In genomic region chr2:27705851-27706622, GRCh38 we compare ENCODE assay signal across 9 cellular contexts. TPM values are rescaled to one million over a fixed set of nuclear protein-coding genes. Genes with fewer than 3 reads are reported as not detected.
DNase-seq lines count a peak whose midpoint lies in the region; ATAC-seq and TF ChIP-seq lines count a peak whose summit lies in the region.
"Had no signal": no experiment of that assay in that cellular context is flagged by ENCODE, and none has a peak within 500 bp of the region (broad histone marks: within the 10 kb centered on the region; RNA-seq: fewer than 3 reads in every experiment).

No MANE protein-coding gene starts in this region.

- H3F3A ChIP-seq in SK-N-SH (replicated peaks; ENCODE audit: insufficient read depth): peaks cover 24% of the 10 kb centered on the region

- TF ChIP-seq EP300 in SK-N-SH (IDR thresholded peaks at IDR 0.05; ENCODE audit: borderline replicate concordance in 1 of 2, low read depth in 1 of 2, low read length in 1 of 2) (peak in 1 of 2 experiments; percentile 82; a peak in 2 of 4 replicates), gastroesophageal sphincter (IDR thresholded peaks at IDR 0.05) (peak; percentile 66)

- CTCF ChIA-PET in SK-N-SH (lab: Yijun Ruan, JAX): interaction anchor here (0.6 to 18.8 kb wide), 8 partner anchors 18 to 685 kb away, joined by 3 to 333 read pairs (median 24); partner anchors contain the start of gene FOSL2

- H3K27ac ChIP-seq in SK-N-SH (ENCODE audit: low read depth in 2 of 2, low read length in 1 of 2): peak overlapping the region in 1 of 2 experiments; percentile 79; a peak in 2 of 4 replicates
- peak overlapping the region; percentile 84 to 97 (median 86) for H3K27ac ChIP-seq in gastroesophageal sphincter

- no peaks in the 10 kb centered on the region for H3K9me3 ChIP-seq in SK-N-SH
- H3K9me3 ChIP-seq in gastroesophageal sphincter: no peaks in the 10 kb centered on the region

- TF ChIP-seq RAD21 in SK-N-SH (IDR thresholded peaks at IDR 0.05; ENCODE audit: low read length): no peak

- H3K4me3 ChIP-seq in SK-N-SH (ENCODE audit: low read depth in 2 of 2, low read length in 1 of 2) (no peak overlapping the region), gastroesophageal sphincter (no peak overlapping the region), skeletal muscle cell (ENCODE audit: low read depth, low read length) (no peak overlapping the region)

- POLR2A ChIA-PET in SK-N-SH (lab: Yijun Ruan, JAX): interaction anchor here (0.6 to 0.8 kb wide), 2 partner anchors 23 to 656 kb away, joined by 3 read pairs; no protein-coding TSS in a partner anchor

- peak overlapping the region; percentile 3; the same call in 1 of the 2 replicates for H3K4me2 ChIP-seq in SK-N-SH

- TF ChIP-seq CTCF in SK-N-SH (IDR thresholded peaks at IDR 0.05) (peak; percentile 19; the same call in 1 of the 2 replicates), gastroesophageal sphincter (IDR thresholded peaks at IDR 0.05) (no peak)

- H4K20me1 ChIP-seq in SK-N-SH (ENCODE audit: insufficient read depth): no peaks in the 10 kb centered on the region

- no peaks in the 10 kb centered on the region for H3K9me2 ChIP-seq in SK-N-SH

- ATAC-seq in gastroesophageal sphincter (peak; percentile 90), GM19328 (IDR thresholded peaks at IDR 0.05; ENCODE audit: unreplicated experiment) (no peak)

- DNase-seq in NCI-H2196 (lab: John Stamatoyannopoulos, UW; ENCODE audit: unreplicated experiment): peak; percentile 36
- DNase-seq in NCI-H2196 treated with DMSO at 0.1 percent for 48 hours (lab: John Stamatoyannopoulos, UW; ENCODE audit: unreplicated experiment): no peak
- no peak for DNase-seq in SK-N-SH
- DNase-seq in skeletal muscle cell (ENCODE audit: low read depth): peak; percentile 96
- DNase-seq in T-helper 1 cell: no peak
- DNase-seq in stimulated activated naive CD4-positive, alpha-beta T cell (lab: John Stamatoyannopoulos, UW): no peak
- DNase-seq: activated B cell treated with CpG ODN at 0.5 μM for 24 hours had no signal

- no peaks in the 10 kb centered on the region for H3K27me3 ChIP-seq in SK-N-SH (ENCODE audit: insufficient read depth)
- no peaks in the 10 kb centered on the region for H3K27me3 ChIP-seq in gastroesophageal sphincter

- peak overlapping the region; percentile 26 for H3K9ac ChIP-seq in SK-N-SH

- 66% methylated on average over 4 of the region's 4 CpGs for WGBS in SK-N-SH (ENCODE audit: low lambda C conversion rate)
- 21% methylated on average over 3 of the region's 4 CpGs; no CpG with 5 or more reads in 1 of the 2 donors for WGBS in gastroesophageal sphincter (ENCODE audit: low coverage in 1 of 2), 2 donors

- H3K36me3 ChIP-seq in SK-N-SH (replicated peaks in 1 of 2; ENCODE audit: control insufficient read depth in 1 of 2, insufficient read depth in 2 of 2, low read length in 1 of 2): no peaks in the 10 kb centered on the region
- H3K36me3 ChIP-seq in gastroesophageal sphincter: no peaks in the 10 kb centered on the region

- H3K79me2 ChIP-seq in SK-N-SH (ENCODE audit: insufficient read depth): no peaks in the 10 kb centered on the region

- TF ChIP-seq POLR2A in gastroesophageal sphincter (IDR thresholded peaks at IDR 0.05): peak in 1 of 2 donors; percentile 13

- H3K4me1 ChIP-seq in SK-N-SH (ENCODE audit: control insufficient read depth in 1 of 2, insufficient read depth in 2 of 2, low read depth in 1 of 2, low read length in 1 of 2): peaks cover 10 to 16% of the 10 kb centered on the region in 2 experiments; a peak in 3 of 4 replicates
- peaks cover 2 to 56% (median 19%) of the 10 kb centered on the region in 3 donors for H3K4me1 ChIP-seq in gastroesophageal sphincter

- H2AFZ ChIP-seq in SK-N-SH (ENCODE audit: low read depth): 0 out of 2 replicates have a peak overlapping the region, but pooled peaks have one; percentile 1

TF ChIP-seq in SK-N-SH, 30 proteins besides CTCF, POLR2A, EP300 and RAD21 (continues in another document):
- TF ChIP-seq FOSL2 (IDR thresholded peaks at IDR 0.05; ENCODE audit: borderline replicate concordance, low read depth): peak; percentile 59; the same call in 1 of the 2 replicates
- TF ChIP-seq TCF12 (IDR thresholded peaks at IDR 0.05): peak; percentile 85
- no peak for TF ChIP-seq IRF3 (IDR thresholded peaks at IDR 0.05; ENCODE audit: low read depth, low read length)
- peak; percentile 52; the same call in 1 of the 2 replicates for TF ChIP-seq MEF2A (IDR thresholded peaks at IDR 0.05; ENCODE audit: borderline replicate concordance, low read depth)
- TF ChIP-seq TAF1 (IDR thresholded peaks at IDR 0.05; ENCODE audit: borderline replicate concordance, low read depth, low read length): no peak
- TF ChIP-seq SMC3 (IDR thresholded peaks at IDR 0.05; ENCODE audit: low read depth, low read length): no peak
- 0 out of 2 replicates have a peak, but pooled peaks have one; percentile 28 for TF ChIP-seq ELF1 (IDR thresholded peaks at IDR 0.05)
- TF ChIP-seq JUND (IDR thresholded peaks at IDR 0.05): peak; percentile 71
- peak; percentile 57; the same call in 1 of the 2 replicates for TF ChIP-seq MAX (IDR thresholded peaks at IDR 0.05; ENCODE audit: low read depth)
- TF ChIP-seq NRF1 (IDR thresholded peaks at IDR 0.05; ENCODE audit: low read depth, low read length): no peak
- peak; percentile 97 for TF ChIP-seq NFIC (IDR thresholded peaks at IDR 0.05; ENCODE audit: borderline replicate concordance)
- TF ChIP-seq, protein P1, sequence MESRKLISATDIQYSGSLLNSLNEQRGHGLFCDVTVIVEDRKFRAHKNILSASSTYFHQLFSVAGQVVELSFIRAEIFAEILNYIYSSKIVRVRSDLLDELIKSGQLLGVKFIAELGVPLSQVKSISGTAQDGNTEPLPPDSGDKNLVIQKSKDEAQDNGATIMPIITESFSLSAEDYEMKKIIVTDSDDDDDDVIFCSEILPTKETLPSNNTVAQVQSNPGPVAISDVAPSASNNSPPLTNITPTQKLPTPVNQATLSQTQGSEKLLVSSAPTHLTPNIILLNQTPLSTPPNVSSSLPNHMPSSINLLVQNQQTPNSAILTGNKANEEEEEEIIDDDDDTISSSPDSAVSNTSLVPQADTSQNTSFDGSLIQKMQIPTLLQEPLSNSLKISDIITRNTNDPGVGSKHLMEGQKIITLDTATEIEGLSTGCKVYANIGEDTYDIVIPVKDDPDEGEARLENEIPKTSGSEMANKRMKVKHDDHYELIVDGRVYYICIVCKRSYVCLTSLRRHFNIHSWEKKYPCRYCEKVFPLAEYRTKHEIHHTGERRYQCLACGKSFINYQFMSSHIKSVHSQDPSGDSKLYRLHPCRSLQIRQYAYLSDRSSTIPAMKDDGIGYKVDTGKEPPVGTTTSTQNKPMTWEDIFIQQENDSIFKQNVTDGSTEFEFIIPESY (IDR thresholded peaks at IDR 0.05; ENCODE audit: borderline replicate concordance, low read depth): 0 out of 2 replicates have a peak, but pooled peaks have one; percentile 29
- TF ChIP-seq PBX3 (IDR thresholded peaks at IDR 0.05): peak; percentile 69
- no peak for TF ChIP-seq GATA2 (CRISPR knock-in tag; IDR thresholded peaks at IDR 0.05)

RNA-seq across cellular contexts. Expression of gene SLC4A1AP, which starts 42.3 kb away (rescaled TPM):
- 9.4 and 9.8 TPM in 2 replicates for polyA plus RNA-seq in SK-N-SH (2012; rRNA removed)
- 10.6 and 13.9 TPM in 2 replicates for polyA plus RNA-seq in SK-N-SH (2012; cell fraction: cytosol; rRNA removed)
- 8.7 and 11.4 TPM in 2 replicates for polyA plus RNA-seq in SK-N-SH (2012; cell fraction: nucleus; rRNA removed)
- 10 to 100 TPM; 18.1 to 23.5 (median 21.4) TPM for total RNA-seq in gastroesophageal sphincter

RNA-seq across cellular contexts. Expression of gene SUPT7L, which starts 42.6 kb away (rescaled TPM):
- 49.7 and 69.3 TPM in 2 replicates for polyA plus RNA-seq in SK-N-SH (2012; rRNA removed)
- 28.3 and 33.5 TPM in 2 replicates for polyA plus RNA-seq in SK-N-SH (2012; cell fraction: cytosol; rRNA removed)
- polyA plus RNA-seq in SK-N-SH (2012; cell fraction: nucleus; rRNA removed): 135 and 184 TPM in 2 replicates
- 10 to 100 TPM; 15.1 to 31.9 (median 25.6) TPM for total RNA-seq in gastroesophageal sphincter

Comparison
In these comparisons a context has a peak if more than half of its experiments do, and no peak if none do; other contexts are left out.
1. DNase-seq: peak in NCI-H2196 (single experiment) and skeletal muscle cell (single experiment); none in NCI-H2196 treated with DMSO at 0.1 percent for 48 hours (single experiment), SK-N-SH (single experiment), T-helper 1 cell (0 of 5) and stimulated activated naive CD4-positive, alpha-beta T cell (0 of 6).